ENCODE assay signal across 9 cellular contexts in genomic region chr4:186134254-186134653, GRCh38. TPM values are rescaled to one million over a fixed set of nuclear protein-coding genes. Genes with fewer than 3 reads are reported as not detected.
DNase-seq lines count a peak whose midpoint lies in the region; ATAC-seq and TF ChIP-seq lines count a peak whose summit lies in the region.
"Had no signal": no experiment of that assay in that cellular context is flagged by ENCODE, and none has a peak within 500 bp of the region (broad histone marks: within the 10 kb centered on the region; RNA-seq: fewer than 3 reads in every experiment).

No MANE protein-coding gene starts in this region.

- WGBS in gastroesophageal sphincter (ENCODE audit: low coverage in 1 of 2), 2 donors: 76 to 78% methylated on average over 2 to 3 of the region's 3 CpGs

- no peaks in the 10 kb centered on the region for H3K9me3 ChIP-seq in gastroesophageal sphincter

- peaks cover 0 to 8% (median 0%) of the 10 kb centered on the region in 3 donors for H3K4me1 ChIP-seq in gastroesophageal sphincter

- no peak for TF ChIP-seq EP300 in gastroesophageal sphincter (IDR thresholded peaks at IDR 0.05)

- DNase-seq in LoVo (ENCODE audit: low spot score): no peak
- no peak for DNase-seq in NCI-H1048 (lab: John Stamatoyannopoulos, UW)
- no peak for DNase-seq in DMS 273 (lab: John Stamatoyannopoulos, UW; ENCODE audit: unreplicated experiment)
- DNase-seq in NCI-H1105 (lab: John Stamatoyannopoulos, UW): no peak
- DNase-seq: NCI-H187 had no signal

- H3K4me3 ChIP-seq in gastroesophageal sphincter: no peak overlapping the region

- H3K27ac ChIP-seq in gastroesophageal sphincter: no peak overlapping the region

- H3K36me3 ChIP-seq in gastroesophageal sphincter: no peaks in the 10 kb centered on the region

- ATAC-seq in GM18867 (IDR thresholded peaks at IDR 0.05; ENCODE audit: unreplicated experiment) (peak; percentile 99), GM21447 (IDR thresholded peaks at IDR 0.05; ENCODE audit: unreplicated experiment) (peak; percentile 98), HG03196 (IDR thresholded peaks at IDR 0.05; ENCODE audit: unreplicated experiment) (peak; percentile 99), gastroesophageal sphincter (peak; percentile 60)

- no peak for TF ChIP-seq CTCF in gastroesophageal sphincter (IDR thresholded peaks at IDR 0.05)

- no peak for TF ChIP-seq POLR2A in gastroesophageal sphincter (IDR thresholded peaks at IDR 0.05)

- H3K27me3 ChIP-seq in gastroesophageal sphincter: no peaks in the 10 kb centered on the region

RNA-seq across cellular contexts. Expression of gene FAM149A, which starts 29.8 kb away (rescaled TPM):
- total RNA-seq in gastroesophageal sphincter: 10 to 100 TPM; 24.9 to 39.8 (median 32.7) TPM

RNA-seq across cellular contexts. Expression of gene CYP4V2, which starts 57.1 kb away (rescaled TPM):
- total RNA-seq in gastroesophageal sphincter: 10 to 100 TPM; 25.6 to 44.7 (median 32.5) TPM
